Comparison of ENCODE assay signal across 8 cellular contexts in the genomic region with DNA sequence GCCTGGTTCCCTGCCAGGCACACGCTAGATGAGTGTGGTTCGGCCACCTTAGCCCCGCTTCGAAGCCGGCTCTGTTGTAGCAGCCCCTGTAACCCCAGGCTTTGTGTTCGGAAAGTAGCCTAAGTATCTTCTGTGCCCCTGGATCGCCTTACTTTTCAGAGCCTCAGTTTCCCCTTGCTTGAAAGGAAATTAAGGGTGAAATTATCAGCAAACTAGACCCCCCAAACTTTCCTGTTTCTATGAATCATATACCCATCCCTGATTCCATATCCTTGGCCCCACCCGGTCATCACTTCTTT. TPM values are rescaled to one million over a fixed set of nuclear protein-coding genes. Genes with fewer than 3 reads are reported as not detected.
A peak's percentile ranks its signal among the peaks of the same experiment; 100 is the strongest.
DNase-seq lines count a peak whose midpoint lies in the region; ATAC-seq, FAIRE-seq and TF ChIP-seq lines count a peak whose summit lies in the region.

No MANE protein-coding gene starts in this region.

- H3K9me1 ChIP-seq in K562 (ENCODE audit: control insufficient read depth, insufficient read depth, low read length): peaks cover 5% of the 10 kb centered on the region

- H4K5ac ChIP-seq in mesendoderm (ENCODE audit: low read length): peak overlapping the region; percentile 72

- 0% methylated on average over 8 of the region's 8 CpGs for WGBS in K562 (ENCODE audit: insufficient coverage, low coverage, missing lambda C conversion rate)
- WGBS in mesendoderm (ENCODE audit: extremely low coverage, insufficient coverage, low lambda C conversion rate): no CpG with 5 or more reads among the region's 8 CpGs

- peaks cover 40% of the 10 kb centered on the region for H3K36me3 ChIP-seq in right atrium auricular region
- peaks cover 71% of the 10 kb centered on the region for H3K36me3 ChIP-seq in K562 (ENCODE audit: control insufficient read depth, insufficient read depth, low read length)
- H3K36me3 ChIP-seq in mesendoderm (ENCODE audit: control insufficient read depth, insufficient read depth, low read length): peaks cover 5% of the 10 kb centered on the region
- H3K36me3 ChIP-seq in vagina: peaks cover 0 to 39% of the 10 kb centered on the region in 2 donors

- CTCF ChIA-PET in K562 (lab: Yijun Ruan, JAX; ENCODE audit: low intra/inter-chr PET ratio): no interaction called here

- H3K27me3 ChIP-seq in right atrium auricular region: no peaks in the 10 kb centered on the region
- no peaks in the 10 kb centered on the region for H3K27me3 ChIP-seq in K562 (ENCODE audit: control insufficient read depth in 2 of 2, insufficient read depth in 2 of 2, low read length in 2 of 2)
- H3K27me3 ChIP-seq in mesendoderm (ENCODE audit: insufficient read depth, low read length, poor library complexity): no peaks in the 10 kb centered on the region
- H3K27me3 ChIP-seq in vagina: no peaks in the 10 kb centered on the region

- no peak for TF ChIP-seq EP300 in K562 (IDR thresholded peaks at IDR 0.05; ENCODE audit: low read length)

- H3K56ac ChIP-seq in mesendoderm (ENCODE audit: low read length): peak overlapping the region; percentile 97

- H2AK5ac ChIP-seq in mesendoderm (ENCODE audit: low read length): peak overlapping the region; percentile 29

- no peaks in the 10 kb centered on the region for H3K9me3 ChIP-seq in right atrium auricular region
- H3K9me3 ChIP-seq in K562 (replicated peaks; ENCODE audit: control insufficient read depth, insufficient read depth, low read depth, low read length): no peaks in the 10 kb centered on the region
- H3K9me3 ChIP-seq in vagina: no peaks in the 10 kb centered on the region

- DNase-seq in right atrium auricular region (ENCODE audit: low spot score): no peak
- no peak for DNase-seq in cardiac septum (ENCODE audit: low spot score)
- DNase-seq in K562 (ENCODE audit: extremely low read depth in 1 of 4, low spot score in 3 of 4): peak in 3 of 4 experiments; percentile 11 to 14 (median 12)
- no peak for DNase-seq in mesendoderm
- DNase-seq in vagina (ENCODE audit: extremely low spot score in 2 of 2): no peak
- no peak for DNase-seq in NOMO-1 treated with DMSO at 0.1 percent for 48 hours (lab: John Stamatoyannopoulos, UW; ENCODE audit: unreplicated experiment)
- DNase-seq in effector CD4-positive, alpha-beta T cell: no peak
- no peak for DNase-seq in NCI-H2227 (lab: John Stamatoyannopoulos, UW; ENCODE audit: unreplicated experiment)

- H3K4me2 ChIP-seq in K562 (ENCODE audit: insufficient read depth, low read length) (peak overlapping the region; percentile 92), mesendoderm (ENCODE audit: low read length) (peak overlapping the region; percentile 20)

- FAIRE-seq in K562 (lab: Jason Lieb, UNC): no peak

- H3K4me1 ChIP-seq in right atrium auricular region: peaks cover 0 to 42% of the 10 kb centered on the region in 2 donors
- peaks cover 10 to 15% of the 10 kb centered on the region in 2 experiments; a peak in 4 of 5 replicates for H3K4me1 ChIP-seq in K562 (replicated peaks in 1 of 2; ENCODE audit: control insufficient read depth in 2 of 2, insufficient read depth in 2 of 2, low read length in 2 of 2)
- H3K4me1 ChIP-seq in mesendoderm (ENCODE audit: control insufficient read depth, low read depth, low read length): no peaks in the 10 kb centered on the region
- H3K4me1 ChIP-seq in vagina: peaks cover 43% of the 10 kb centered on the region

- TF ChIP-seq CTCF in right atrium auricular region (IDR thresholded peaks at IDR 0.05): no peak
- TF ChIP-seq CTCF in K562 (IDR thresholded peaks at IDR 0.05 in 2 of 3, conservative IDR thresholded peaks at IDR 0.05 in 1 of 3; ENCODE audit: insufficient read depth in 2 of 3, low read depth in 1 of 3, low read length in 3 of 3): no peak
- no peak for TF ChIP-seq CTCF in vagina (IDR thresholded peaks at IDR 0.05)

- H2BK120ac ChIP-seq in mesendoderm (ENCODE audit: low read depth, low read length): no peak overlapping the region

- peak overlapping the region; percentile 63 for H2AFZ ChIP-seq in K562 (ENCODE audit: low read depth, low read length)

- peaks cover 82% of the 10 kb centered on the region for H3K79me2 ChIP-seq in K562 (ENCODE audit: control insufficient read depth, insufficient read depth, low read length)
- peaks cover 39% of the 10 kb centered on the region for H3K79me2 ChIP-seq in mesendoderm (ENCODE audit: control insufficient read depth, insufficient read depth, low read length)

- H2BK15ac ChIP-seq in mesendoderm (replicated peaks; ENCODE audit: low read depth): no peak overlapping the region

- H4K20me1 ChIP-seq in K562 (replicated peaks; ENCODE audit: control insufficient read depth, insufficient read depth, low read length): 0 out of 2 replicates have a peak, but pooled peaks cover 4% of the 10 kb centered on the region

- TF ChIP-seq POLR2A in K562 (conservative IDR thresholded peaks at IDR 0.05): no peak
- no peak for TF ChIP-seq POLR2A in vagina (IDR thresholded peaks at IDR 0.05)

- H3K23ac ChIP-seq in mesendoderm (ENCODE audit: low read length): no peak overlapping the region

- H3K4ac ChIP-seq in mesendoderm (ENCODE audit: low read depth, low read length): no peak overlapping the region

- no peak for TF ChIP-seq RAD21 in K562 (CRISPR knock-in tag; conservative IDR thresholded peaks at IDR 0.05 in 1 of 2, IDR thresholded peaks at IDR 0.05 in 1 of 2)

- H4K8ac ChIP-seq in mesendoderm (ENCODE audit: low read depth, low read length): no peak overlapping the region

- in situ Hi-C loops in K562 (cut with MboI): no loop called here

- H3K27ac ChIP-seq in right atrium auricular region (peak overlapping the region; percentile 92 to 94), K562 (ENCODE audit: extremely low read depth, low read depth, low read length) (peak overlapping the region; percentile 72), mesendoderm (ENCODE audit: low read depth, low read length) (no peak overlapping the region), vagina (peak overlapping the region; percentile 12)

- H2BK5ac ChIP-seq in mesendoderm (ENCODE audit: low read length): no peak overlapping the region

- peak overlapping the region; percentile 88 to 97 for H3K4me3 ChIP-seq in right atrium auricular region
- peak overlapping the region; percentile 74 for H3K4me3 ChIP-seq in K562
- H3K4me3 ChIP-seq in mesendoderm (ENCODE audit: low read length): peak overlapping the region; percentile 80
- peak overlapping the region; percentile 68 to 79 for H3K4me3 ChIP-seq in vagina

- BruUV-seq in K562 (replicated peaks; lab: Mats Ljungman, UMichigan): TSS peak; percentile 80

- intact Hi-C loops in cardiac septum (cut with DNase I): loop anchor here (2.0 kb wide), 1 partner anchor 28 kb away; no protein-coding TSS in a partner anchor
- intact Hi-C loops in K562 (cut with micrococcal nuclease): loop anchor here (5.0 kb wide), 1 partner anchor 44 kb away; a partner anchor contains a TSS
- intact Hi-C loops in vagina (cut with DNase I): no loop called here

- H3K18ac ChIP-seq in mesendoderm (ENCODE audit: low read length): no peak overlapping the region

- peak; percentile 3; the same call in 1 of the 3 replicates for ATAC-seq in K562

- H3K9ac ChIP-seq in K562 (ENCODE audit: insufficient read depth in 1 of 2, low read depth in 2 of 2, low read length in 2 of 2) (peak overlapping the region; percentile 85 to 94), mesendoderm (ENCODE audit: low read length) (peak overlapping the region; percentile 88)

- POLR2A ChIA-PET in K562 (lab: Yijun Ruan, JAX): interaction anchor here (1.7 to 2.0 kb wide), 2 partner anchors 28 to 29 kb away, joined by 4 to 6 read pairs; a partner anchor contains a TSS

- peaks cover 10% of the 10 kb centered on the region for H3K79me1 ChIP-seq in mesendoderm (ENCODE audit: low read length)

RNA-seq across cellular contexts. Expression of a gene that starts 0.3 kb away (rescaled TPM):
- total RNA-seq in right atrium auricular region (10 to 100 TPM in 1 of 2 donors, 1 to 10 TPM in 1; 7.2 to 11.2 TPM), cardiac septum (15.5 TPM), K562 (2014; rRNA removed) (50.0 and 58.4 TPM in 2 replicates), K562 (2014; rRNA removed; fragmentation: Illumina TruSeq; extraction: Trizol) (51.1 and 52.9 TPM in 2 replicates), K562 (2015; rRNA removed; fragmentation: Illumina TruSeq; extraction: Trizol) (55.0 and 57.8 TPM in 2 replicates), K562 (2021) (73.8 and 74.1 TPM in 2 replicates), vagina (22.8 TPM)
- total RNA-seq in K562 (2011; cell fraction: chromatin; rRNA removed; ENCODE audit: low replicate concordance): 243 and 353 TPM in 2 replicates
- 172 and 186 TPM in 2 replicates for total RNA-seq in K562 (2011; cell fraction: nucleolus; rRNA removed)
- 173 and 175 TPM in 2 replicates for total RNA-seq in K562 (2011; cell fraction: nucleoplasm; rRNA removed)
- polyA plus RNA-seq in K562 (2011; rRNA removed) (29.4 and 31.5 TPM in 2 replicates), K562 (2014; fragmentation: Illumina TruSeq; extraction: Trizol) (49.5 and 57.4 TPM in 2 replicates), K562 (2014; fragmentation: Nextera tagmentation; extraction: Ambion mirVana) (10 to 100 TPM; 14.8 to 18.8 TPM), K562 (2014; rRNA removed) (36.6 and 43.5 TPM in 2 replicates)
- 17.6 and 19.8 TPM in 2 replicates for polyA plus RNA-seq in K562 (2011; cell fraction: cytosol; rRNA removed)
- polyA plus RNA-seq in K562 (2011; cell fraction: nucleus; rRNA removed): 112 and 186 TPM in 2 replicates
- polyA plus RNA-seq in K562 (2012): 27.8 and 41.2 TPM in 2 replicates
- 61.4 and 76.9 TPM in 2 replicates for polyA minus RNA-seq in K562 (2011; rRNA and poly(A)+ RNA removed)
- polyA minus RNA-seq in K562 (2011; cell fraction: cytosol; rRNA and poly(A)+ RNA removed): 36.2 and 44.5 TPM in 2 replicates
- 68.0 and 83.0 TPM in 2 replicates for polyA minus RNA-seq in K562 (2011; cell fraction: nucleus; rRNA and poly(A)+ RNA removed)
- 32.2 TPM for polyA plus RNA-seq in mesendoderm (2013, experiment 1 of 2)
- 32.3 TPM for polyA plus RNA-seq in mesendoderm (2013, experiment 2 of 2)

RNA-seq across cellular contexts. Expression of a gene that starts 0.5 kb away (rescaled TPM):
- total RNA-seq in right atrium auricular region (1,000 to 10,000 TPM in 1 of 2 donors, 100 to 1,000 TPM in 1; 554 to 1,203 TPM), cardiac septum (958 TPM), K562 (2014; rRNA removed) (182 and 185 TPM in 2 replicates), K562 (2014; rRNA removed; fragmentation: Illumina TruSeq; extraction: Trizol) (741 and 857 TPM in 2 replicates), K562 (2015; rRNA removed; fragmentation: Illumina TruSeq; extraction: Trizol) (634 and 717 TPM in 2 replicates), K562 (2021) (497 and 564 TPM in 2 replicates), vagina (180 TPM)
- 16.2 and 22.9 TPM in 2 replicates for total RNA-seq in K562 (2011; cell fraction: chromatin; rRNA removed; ENCODE audit: low replicate concordance)
- total RNA-seq in K562 (2011; cell fraction: nucleolus; rRNA removed): 27.9 and 39.9 TPM in 2 replicates
- 41.8 and 43.8 TPM in 2 replicates for total RNA-seq in K562 (2011; cell fraction: nucleoplasm; rRNA removed)
- polyA plus RNA-seq in K562 (2011; rRNA removed) (564 and 776 TPM in 2 replicates), K562 (2014; fragmentation: Illumina TruSeq; extraction: Trizol) (906 and 923 TPM in 2 replicates), K562 (2014; fragmentation: Nextera tagmentation; extraction: Ambion mirVana) (1,000 to 10,000 TPM; 1,599 to 1,810 TPM), K562 (2014; rRNA removed) (553 and 576 TPM in 2 replicates)
- polyA plus RNA-seq in K562 (2011; cell fraction: cytosol; rRNA removed): 227 and 423 TPM in 2 replicates
- polyA plus RNA-seq in K562 (2011; cell fraction: nucleus; rRNA removed): 93.9 and 163 TPM in 2 replicates
- 379 and 888 TPM in 2 replicates for polyA plus RNA-seq in K562 (2012)
- 84.3 and 84.5 TPM in 2 replicates for polyA minus RNA-seq in K562 (2011; rRNA and poly(A)+ RNA removed)
- 15.6 and 24.4 TPM in 2 replicates for polyA minus RNA-seq in K562 (2011; cell fraction: cytosol; rRNA and poly(A)+ RNA removed)
- 11.3 and 16.1 TPM in 2 replicates for polyA minus RNA-seq in K562 (2011; cell fraction: nucleus; rRNA and poly(A)+ RNA removed)
- 889 TPM for polyA plus RNA-seq in mesendoderm (2013, experiment 1 of 2)
- polyA plus RNA-seq in mesendoderm (2013, experiment 2 of 2): 914 TPM

RNA-seq across cellular contexts. Expression of a gene that starts 29.0 kb away (rescaled TPM):
- total RNA-seq in right atrium auricular region (1 to 10 TPM; 2.0 to 2.2 TPM), cardiac septum (1.4 TPM), K562 (2014; rRNA removed) (8.0 and 12.0 TPM in 2 replicates), K562 (2014; rRNA removed; fragmentation: Illumina TruSeq; extraction: Trizol) (11.6 and 12.5 TPM in 2 replicates), K562 (2015; rRNA removed; fragmentation: Illumina TruSeq; extraction: Trizol) (11.2 and 11.9 TPM in 2 replicates), K562 (2021) (9.3 TPM in 2 replicates), vagina (4.4 TPM)
- total RNA-seq in K562 (2011; cell fraction: chromatin; rRNA removed; ENCODE audit: low replicate concordance): 3.6 and 8.5 TPM in 2 replicates
- 3.5 and 3.7 TPM in 2 replicates for total RNA-seq in K562 (2011; cell fraction: nucleolus; rRNA removed)
- total RNA-seq in K562 (2011; cell fraction: nucleoplasm; rRNA removed): 3.6 and 4.4 TPM in 2 replicates
- polyA plus RNA-seq in K562 (2011; rRNA removed) (8.9 and 11.9 TPM in 2 replicates), K562 (2014; fragmentation: Illumina TruSeq; extraction: Trizol) (7.9 and 9.9 TPM in 2 replicates), K562 (2014; fragmentation: Nextera tagmentation; extraction: Ambion mirVana) (1 to 10 TPM; 4.2 to 5.5 TPM), K562 (2014; rRNA removed) (6.5 and 8.2 TPM in 2 replicates)
- 4.3 and 5.8 TPM in 2 replicates for polyA plus RNA-seq in K562 (2011; cell fraction: cytosol; rRNA removed)
- polyA plus RNA-seq in K562 (2011; cell fraction: nucleus; rRNA removed): 3.5 and 5.0 TPM in 2 replicates
- 4.3 and 6.6 TPM in 2 replicates for polyA plus RNA-seq in K562 (2012)
- 13.5 and 15.1 TPM in 2 replicates for polyA minus RNA-seq in K562 (2011; rRNA and poly(A)+ RNA removed)
- 5.6 and 6.3 TPM in 2 replicates for polyA minus RNA-seq in K562 (2011; cell fraction: cytosol; rRNA and poly(A)+ RNA removed)
- 2.7 and 4.7 TPM in 2 replicates for polyA minus RNA-seq in K562 (2011; cell fraction: nucleus; rRNA and poly(A)+ RNA removed)
- polyA plus RNA-seq in mesendoderm (2013, experiment 1 of 2): 10.3 TPM
- 10.0 TPM for polyA plus RNA-seq in mesendoderm (2013, experiment 2 of 2)

RNA-seq across cellular contexts. Expression of a gene that starts 45.8 kb away (rescaled TPM):
- total RNA-seq in right atrium auricular region: 10 to 100 TPM in 1 of 2 donors, 1 to 10 TPM in 1; 4.5 to 10.4 TPM
- 6.3 TPM for total RNA-seq in cardiac septum
- 22.5 and 32.0 TPM in 2 replicates for total RNA-seq in K562 (2011; cell fraction: chromatin; rRNA removed; ENCODE audit: low replicate concordance)
- 18.9 and 22.3 TPM in 2 replicates for total RNA-seq in K562 (2011; cell fraction: nucleolus; rRNA removed)
- total RNA-seq in K562 (2011; cell fraction: nucleoplasm; rRNA removed): 21.0 and 22.2 TPM in 2 replicates
- total RNA-seq in K562 (2014; rRNA removed): 21.4 and 21.5 TPM in 2 replicates
- 24.6 and 29.7 TPM in 2 replicates for total RNA-seq in K562 (2014; rRNA removed; fragmentation: Illumina TruSeq; extraction: Trizol)
- total RNA-seq in K562 (2015; rRNA removed; fragmentation: Illumina TruSeq; extraction: Trizol): 17.9 and 18.5 TPM in 2 replicates
- 18.1 and 23.5 TPM in 2 replicates for total RNA-seq in K562 (2021)
- polyA plus RNA-seq in K562 (2011; rRNA removed): 14.6 and 23.2 TPM in 2 replicates
- polyA plus RNA-seq in K562 (2011; cell fraction: cytosol; rRNA removed): 4.7 and 6.4 TPM in 2 replicates
- polyA plus RNA-seq in K562 (2011; cell fraction: nucleus; rRNA removed): 4.5 and 5.6 TPM in 2 replicates
- polyA plus RNA-seq in K562 (2012): 13.7 and 16.3 TPM in 2 replicates
- 14.6 and 15.3 TPM in 2 replicates for polyA plus RNA-seq in K562 (2014; fragmentation: Illumina TruSeq; extraction: Trizol)
- 10 to 100 TPM in 1 of 2 experiments, 1 to 10 TPM in 1; 8.4 to 10.2 TPM for polyA plus RNA-seq in K562 (2014; fragmentation: Nextera tagmentation; extraction: Ambion mirVana)
- polyA plus RNA-seq in K562 (2014; rRNA removed): 17.9 and 20.6 TPM in 2 replicates
- polyA minus RNA-seq in K562 (2011; rRNA and poly(A)+ RNA removed): 16.7 and 17.5 TPM in 2 replicates
- 6.4 and 8.8 TPM in 2 replicates for polyA minus RNA-seq in K562 (2011; cell fraction: cytosol; rRNA and poly(A)+ RNA removed)
- 6.2 and 10.7 TPM in 2 replicates for polyA minus RNA-seq in K562 (2011; cell fraction: nucleus; rRNA and poly(A)+ RNA removed)
- polyA plus RNA-seq in mesendoderm (2013, experiment 1 of 2): 10.3 TPM
- polyA plus RNA-seq in mesendoderm (2013, experiment 2 of 2): 10.5 TPM
- total RNA-seq in vagina: 8.3 TPM

RNA-seq across cellular contexts. Expression of a gene that starts 55.4 kb away (rescaled TPM):
- total RNA-seq in right atrium auricular region (10 to 100 TPM; 23.8 to 57.7 TPM), cardiac septum (12.7 TPM), K562 (2014; rRNA removed) (not detected in 2 replicates), K562 (2014; rRNA removed; fragmentation: Illumina TruSeq; extraction: Trizol) (not detected in 2 replicates), K562 (2015; rRNA removed; fragmentation: Illumina TruSeq; extraction: Trizol) (not detected in 2 replicates), K562 (2021) (0.16 TPM in 1 of 2 replicates, not detected in the other), vagina (94.3 TPM)
- not detected in 2 replicates for total RNA-seq in K562 (2011; cell fraction: chromatin; rRNA removed; ENCODE audit: low replicate concordance)
- total RNA-seq in K562 (2011; cell fraction: nucleolus; rRNA removed): not detected in 2 replicates
- not detected in 2 replicates for total RNA-seq in K562 (2011; cell fraction: nucleoplasm; rRNA removed)
- polyA plus RNA-seq in K562 (2011; rRNA removed) (0.08 and 0.39 TPM in 2 replicates), K562 (2014; fragmentation: Illumina TruSeq; extraction: Trizol) (not detected in 2 replicates), K562 (2014; fragmentation: Nextera tagmentation; extraction: Ambion mirVana) (under 1 TPM; 0.13 to 0.14 TPM), K562 (2014; rRNA removed) (not detected in 2 replicates)
- 0.10 and 0.41 TPM in 2 replicates for polyA plus RNA-seq in K562 (2011; cell fraction: cytosol; rRNA removed)
- 0.17 and 0.35 TPM in 2 replicates for polyA plus RNA-seq in K562 (2011; cell fraction: nucleus; rRNA removed)
- polyA plus RNA-seq in K562 (2012): 1.3 and 1.7 TPM in 2 replicates
- not detected in 2 replicates for polyA minus RNA-seq in K562 (2011; rRNA and poly(A)+ RNA removed)
- polyA minus RNA-seq in K562 (2011; cell fraction: cytosol; rRNA and poly(A)+ RNA removed): 0.73 TPM in 1 of 2 replicates, not detected in the other
- polyA minus RNA-seq in K562 (2011; cell fraction: nucleus; rRNA and poly(A)+ RNA removed): 0.22 TPM in 1 of 2 replicates, not detected in the other
- polyA plus RNA-seq in mesendoderm (2013, experiment 1 of 2): 1.8 TPM
- polyA plus RNA-seq in mesendoderm (2013, experiment 2 of 2): 1.8 TPM

Comparison
In these comparisons a context has a peak if more than half of its experiments do, and no peak if none do; other contexts are left out.
1. DNase-seq: peak in K562 (3 of 4); none in right atrium auricular region (single experiment), cardiac septum (single experiment), mesendoderm (single experiment), vagina (0 of 2), NOMO-1 treated with DMSO at 0.1 percent for 48 hours (single experiment), effector CD4-positive, alpha-beta T cell (single experiment) and NCI-H2227 (single experiment).
2. Peak in every context shown above with its lines, with median percentiles within 50 percentile points of each other: H3K4me3 ChIP-seq.